Comparison of ENCODE assay signal across 9 cellular contexts in genomic region chr17:82227629-82228277, GRCh38. TPM values are rescaled to one million over a fixed set of nuclear protein-coding genes. Genes with fewer than 3 reads are reported as not detected.
DNase-seq lines count a peak whose midpoint lies in the region; ATAC-seq, FAIRE-seq and TF ChIP-seq lines count a peak whose summit lies in the region.
"Had no signal": no experiment of that assay in that cellular context is flagged by ENCODE, and none has a peak within 500 bp of the region (broad histone marks: within the 10 kb centered on the region; RNA-seq: fewer than 3 reads in every experiment).

No MANE protein-coding gene starts in this region.

- intact Hi-C loops in Caco-2 (cut with micrococcal nuclease; ENCODE audit: unreplicated experiment) = no loop called here
- intact Hi-C loops in endothelial cell of umbilical vein (cut with micrococcal nuclease) = loop anchor here (5.0 kb wide), 1 partner anchor 130 kb away; the partner anchor contains the start of gene FASN

- H3K27me3 Mint-ChIP-seq in Caco-2 (ENCODE audit: insufficient read depth, unreplicated experiment) = no peaks in the 10 kb centered on the region

- no peak for FAIRE-seq in endothelial cell of umbilical vein (lab: Jason Lieb, UNC)

- no peak overlapping the region for H3K27ac Mint-ChIP-seq in Caco-2 (ENCODE audit: unreplicated experiment)

- BruUV-seq in Caco-2 (replicated peaks; lab: Mats Ljungman, UMichigan) (no TSS peak), endothelial cell of umbilical vein (replicated peaks; lab: Mats Ljungman, UMichigan) (no TSS peak)

- no peak for TF ChIP-seq POLR2A in endothelial cell of umbilical vein (IDR thresholded peaks at IDR 0.05; ENCODE audit: low read depth, low read length)

- H3K4me3 ChIP-seq in Caco-2 (ENCODE audit: low read depth, low read length) (no peak overlapping the region), NT2/D1 (ENCODE audit: insufficient read length, low read depth) (no peak overlapping the region), endothelial cell of umbilical vein (replicated peaks in 1 of 3; ENCODE audit: insufficient read depth in 1 of 3, low read depth in 1 of 3, low read length in 3 of 3) (peak overlapping the region in 1 of 3 experiments; percentile 53), neutrophil (ENCODE audit: low read depth in 1 of 2, low read length in 1 of 2) (peak overlapping the region; percentile 87 to 98)

- peak overlapping the region; percentile 63 for H3K4me3 Mint-ChIP-seq in Caco-2 (ENCODE audit: unreplicated experiment)

- H3K36me3 ChIP-seq in Caco-2 (ENCODE audit: control insufficient read depth, insufficient read depth, low read length) (no peaks in the 10 kb centered on the region), NT2/D1 (ENCODE audit: insufficient read depth, insufficient read length, low read length) (peaks cover 10% of the 10 kb centered on the region), endothelial cell of umbilical vein (ENCODE audit: control insufficient read depth in 2 of 2, extremely low read depth in 1 of 2, insufficient read depth in 2 of 2, low read length in 2 of 2) (no peaks in the 10 kb centered on the region), neutrophil (peaks cover 27% of the 10 kb centered on the region)

- H2AFZ ChIP-seq in endothelial cell of umbilical vein (ENCODE audit: low read depth, low read length) = no peak overlapping the region

- no peaks in the 10 kb centered on the region for H4K20me1 ChIP-seq in endothelial cell of umbilical vein (replicated peaks; ENCODE audit: control insufficient read depth, extremely low read depth, insufficient read depth, low read length)

- H3K36me3 Mint-ChIP-seq in Caco-2 (ENCODE audit: insufficient read depth, unreplicated experiment) = peaks cover 15% of the 10 kb centered on the region

- H3K27me3 ChIP-seq in Caco-2 (replicated peaks; ENCODE audit: control insufficient read depth, insufficient read depth, low read length) = no peaks in the 10 kb centered on the region
- peaks cover 21% of the 10 kb centered on the region for H3K27me3 ChIP-seq in NT2/D1 (ENCODE audit: insufficient read depth, insufficient read length)
- H3K27me3 ChIP-seq in endothelial cell of umbilical vein (ENCODE audit: control insufficient read depth in 2 of 2, insufficient read depth in 2 of 2, low read length in 2 of 2) = no peaks in the 10 kb centered on the region
- no peaks in the 10 kb centered on the region for H3K27me3 ChIP-seq in neutrophil

- no peak for TF ChIP-seq CTCF in Caco-2 (IDR thresholded peaks at IDR 0.05; ENCODE audit: insufficient read depth in 1 of 2, low read depth in 1 of 2, low read length in 1 of 2, severe bottlenecking in 1 of 2, unreplicated experiment in 1 of 2)
- no peak for TF ChIP-seq CTCF in endothelial cell of umbilical vein (IDR thresholded peaks at IDR 0.05; ENCODE audit: extremely low read depth in 1 of 2, insufficient read depth in 1 of 2, low read depth in 1 of 2, low read length in 2 of 2)
- no peak for TF ChIP-seq CTCF in neutrophil (IDR thresholded peaks at IDR 0.05)

- H3K9ac ChIP-seq in NT2/D1 (ENCODE audit: insufficient read length, low read depth) = peak overlapping the region; percentile 85
- H3K9ac ChIP-seq in endothelial cell of umbilical vein (replicated peaks; ENCODE audit: extremely low read depth, insufficient read depth, low read length) = peak overlapping the region; percentile 60

- H3K9me3 Mint-ChIP-seq in Caco-2 (ENCODE audit: unreplicated experiment) = no peaks in the 10 kb centered on the region

- no peak overlapping the region for H3K4me2 ChIP-seq in endothelial cell of umbilical vein (ENCODE audit: insufficient read depth, low read length)

- H3K9me3 ChIP-seq in Caco-2 = no peaks in the 10 kb centered on the region
- no peaks in the 10 kb centered on the region for H3K9me3 ChIP-seq in NT2/D1 (ENCODE audit: insufficient read depth, low read length)
- no peaks in the 10 kb centered on the region for H3K9me3 ChIP-seq in endothelial cell of umbilical vein (replicated peaks; ENCODE audit: control insufficient read depth, insufficient read depth, low read length)
- no peaks in the 10 kb centered on the region for H3K9me3 ChIP-seq in neutrophil

- ATAC-seq in HG03520 (IDR thresholded peaks at IDR 0.05; ENCODE audit: unreplicated experiment) = no peak
- ATAC-seq in GM21717 (IDR thresholded peaks at IDR 0.05; ENCODE audit: unreplicated experiment) = no peak
- no peak for ATAC-seq in HG03196 (IDR thresholded peaks at IDR 0.05; ENCODE audit: unreplicated experiment)

- peaks cover 37% of the 10 kb centered on the region for H3K79me2 ChIP-seq in endothelial cell of umbilical vein (ENCODE audit: control insufficient read depth, insufficient read depth, low read length)

- H3K27ac ChIP-seq in endothelial cell of umbilical vein (ENCODE audit: insufficient read depth, low read depth, low read length) = peak overlapping the region; percentile 53
- H3K27ac ChIP-seq in neutrophil = peak overlapping the region; percentile 100

- no peaks in the 10 kb centered on the region for H3K9me1 ChIP-seq in endothelial cell of umbilical vein (replicated peaks; ENCODE audit: control insufficient read depth, extremely low read depth, insufficient read depth, low read length)

- dilution Hi-C loops in endothelial cell of umbilical vein (cut with MboI; ENCODE audit: extremely low pct_ligation_motif_present, low sequenced_read_pairs) = no loop called here

- CTCF ChIA-PET in Caco-2 (lab: Charles Lee) (no interaction called here), endothelial cell of umbilical vein (lab: Charles Lee) (no interaction called here)

- DNase-seq in Caco-2 (no peak), NT2/D1 (ENCODE audit: low read depth, low spot score) (no peak), endothelial cell of umbilical vein (ENCODE audit: low read depth, low spot score) (no peak), hepatic stellate cell (ENCODE audit: low spot score) (no peak)
- DNase-seq: glutamatergic neuron had no signal

- H3K4me1 Mint-ChIP-seq in Caco-2 (ENCODE audit: low read depth, unreplicated experiment) = no peaks in the 10 kb centered on the region

- H3K4me1 ChIP-seq in Caco-2 = peaks cover 31% of the 10 kb centered on the region
- peaks cover 30% of the 10 kb centered on the region for H3K4me1 ChIP-seq in NT2/D1 (ENCODE audit: insufficient read depth, insufficient read length)
- peaks cover 21% of the 10 kb centered on the region for H3K4me1 ChIP-seq in endothelial cell of umbilical vein (ENCODE audit: control insufficient read depth, extremely low read depth, insufficient read depth, low read length)
- peaks cover 68 to 71% of the 10 kb centered on the region in 2 experiments for H3K4me1 ChIP-seq in neutrophil (ENCODE audit: control insufficient read depth in 1 of 2, insufficient read depth in 1 of 2, low read depth in 1 of 2, low read length in 1 of 2)

- POLR2A ChIA-PET in Caco-2 (lab: Charles Lee) = no interaction called here
- POLR2A ChIA-PET in endothelial cell of umbilical vein (lab: Charles Lee) = no interaction called here

TF ChIP-seq in endothelial cell of umbilical vein, 7 proteins besides CTCF, POLR2A, EP300 and RAD21:
- no peak for TF ChIP-seq FOS (IDR thresholded peaks at IDR 0.05; ENCODE audit: borderline replicate concordance, insufficient read depth, low read length)
- no peak for TF ChIP-seq EZH2 (IDR thresholded peaks at IDR 0.05; ENCODE audit: borderline replicate concordance, low read depth, low read length, severe bottlenecking)
- no peak for TF ChIP-seq JUN (IDR thresholded peaks at IDR 0.05; ENCODE audit: borderline replicate concordance, insufficient read depth, insufficient read length, low read depth)
- no peak for TF ChIP-seq MYC (IDR thresholded peaks at IDR 0.05; ENCODE audit: low read depth, low read length)
- TF ChIP-seq GATA2 (IDR thresholded peaks at IDR 0.05; ENCODE audit: insufficient read depth, insufficient read length, low read depth, low read length) = no peak
- no peak for TF ChIP-seq MAX (IDR thresholded peaks at IDR 0.05; ENCODE audit: insufficient read depth, insufficient read length)
- TF ChIP-seq POLR2AphosphoS5 (IDR thresholded peaks at IDR 0.05; ENCODE audit: insufficient read depth, low read depth, low read length) = no peak

RNA-seq across cellular contexts. Expression of gene SLC16A3, which starts 1.1 kb away (rescaled TPM):
- total RNA-seq in Caco-2 (2022) = 13.1 and 13.7 TPM in 2 replicates
- 171 and 229 TPM in 2 replicates for total RNA-seq in endothelial cell of umbilical vein
- 95.9 and 140 TPM in 2 replicates for polyA plus RNA-seq in endothelial cell of umbilical vein
- polyA plus RNA-seq in endothelial cell of umbilical vein (2011; cell fraction: cytosol; rRNA removed) = 52.1 and 69.8 TPM in 2 replicates
- 40.9 and 41.0 TPM in 2 replicates for polyA plus RNA-seq in endothelial cell of umbilical vein (2011; cell fraction: nucleus; rRNA removed)
- polyA plus RNA-seq in endothelial cell of umbilical vein (2012) = 119 and 153 TPM in 2 replicates
- 98.9 and 118 TPM in 2 replicates for polyA minus RNA-seq in endothelial cell of umbilical vein
- 158 TPM for polyA minus RNA-seq in endothelial cell of umbilical vein (2011; cell fraction: cytosol; rRNA and poly(A)+ RNA removed)
- 31.0 and 31.5 TPM in 2 replicates for polyA minus RNA-seq in endothelial cell of umbilical vein (2011; cell fraction: nucleus; rRNA and poly(A)+ RNA removed)

RNA-seq across cellular contexts. Expression of gene CCDC57, which starts 15.1 kb away (rescaled TPM):
- 31.0 and 32.2 TPM in 2 replicates for total RNA-seq in Caco-2 (2022)
- total RNA-seq in endothelial cell of umbilical vein = 31.6 and 40.9 TPM in 2 replicates
- 18.6 and 19.7 TPM in 2 replicates for polyA plus RNA-seq in endothelial cell of umbilical vein
- 3.9 and 6.4 TPM in 2 replicates for polyA plus RNA-seq in endothelial cell of umbilical vein (2011; cell fraction: cytosol; rRNA removed)
- 167 and 183 TPM in 2 replicates for polyA plus RNA-seq in endothelial cell of umbilical vein (2011; cell fraction: nucleus; rRNA removed)
- polyA plus RNA-seq in endothelial cell of umbilical vein (2012) = 9.3 and 11.4 TPM in 2 replicates
- polyA minus RNA-seq in endothelial cell of umbilical vein = 15.8 and 16.5 TPM in 2 replicates
- 16.3 TPM for polyA minus RNA-seq in endothelial cell of umbilical vein (2011; cell fraction: cytosol; rRNA and poly(A)+ RNA removed)
- polyA minus RNA-seq in endothelial cell of umbilical vein (2011; cell fraction: nucleus; rRNA and poly(A)+ RNA removed) = 31.4 and 37.9 TPM in 2 replicates

RNA-seq across cellular contexts. Expression of gene CSNK1D, which starts 45.7 kb away (rescaled TPM):
- total RNA-seq in Caco-2 (2022) (196 TPM in 2 replicates), endothelial cell of umbilical vein (143 and 155 TPM in 2 replicates)
- polyA plus RNA-seq in endothelial cell of umbilical vein = 123 and 127 TPM in 2 replicates
- polyA plus RNA-seq in endothelial cell of umbilical vein (2011; cell fraction: cytosol; rRNA removed) = 137 and 147 TPM in 2 replicates
- polyA plus RNA-seq in endothelial cell of umbilical vein (2011; cell fraction: nucleus; rRNA removed) = 510 and 541 TPM in 2 replicates
- polyA plus RNA-seq in endothelial cell of umbilical vein (2012) = 147 and 161 TPM in 2 replicates
- polyA minus RNA-seq in endothelial cell of umbilical vein = 108 and 121 TPM in 2 replicates
- polyA minus RNA-seq in endothelial cell of umbilical vein (2011; cell fraction: cytosol; rRNA and poly(A)+ RNA removed) = 34.4 TPM
- 96.1 and 97.5 TPM in 2 replicates for polyA minus RNA-seq in endothelial cell of umbilical vein (2011; cell fraction: nucleus; rRNA and poly(A)+ RNA removed)

Comparison
In these comparisons a context has a peak if more than half of its experiments do, and no peak if none do; other contexts are left out.
1. H3K4me3 ChIP-seq: peak in neutrophil (2 of 2); none in Caco-2 (single experiment) and NT2/D1 (single experiment).
2. RNA of gene SLC16A3, which starts 1.1 kb away (total RNA-seq): 171 to 229 TPM in endothelial cell of umbilical vein; 13.1 to 13.7 TPM in Caco-2; every median in the first group is over 10 times any median in the second.